ENCODE assay signal across 11 cellular contexts in genomic region chr17:76697702-76698465, GRCh38. TPM values are rescaled to one million over a fixed set of nuclear protein-coding genes. Genes with fewer than 3 reads are reported as not detected.
A peak's percentile ranks its signal among the peaks of the same experiment; 100 is the strongest.
DNase-seq lines count a peak whose midpoint lies in the region; ATAC-seq and TF ChIP-seq lines count a peak whose summit lies in the region.
"Had no signal": no experiment of that assay in that cellular context is flagged by ENCODE, and none has a peak within 500 bp of the region (broad histone marks: within the 10 kb centered on the region; RNA-seq: fewer than 3 reads in every experiment).

No MANE protein-coding gene starts in this region.

- TF ChIP-seq CTCF in neural progenitor cell (IDR thresholded peaks at IDR 0.05) = peak; percentile 5
- TF ChIP-seq CTCF in omental fat pad (IDR thresholded peaks at IDR 0.05) = no peak

- H3K4me3 ChIP-seq in esophagus (ENCODE audit: low read depth in 1 of 2, low read length in 2 of 2) (no peak overlapping the region), neural progenitor cell (peak overlapping the region; percentile 23)

- peak overlapping the region; percentile 68 for H3K4me2 ChIP-seq in neural progenitor cell

- no peaks in the 10 kb centered on the region for H3K27me3 ChIP-seq in esophagus (ENCODE audit: control insufficient read depth in 1 of 2, insufficient read depth in 2 of 2, low read length in 2 of 2)
- H3K27me3 ChIP-seq in neural progenitor cell = no peaks in the 10 kb centered on the region

- peak overlapping the region; percentile 88 for H3K27ac Mint-ChIP-seq in neural progenitor cell

- peaks cover 64% of the 10 kb centered on the region for H3K4me1 Mint-ChIP-seq in neural progenitor cell

- H3K9ac ChIP-seq in neural progenitor cell = no peak overlapping the region

- H2AFZ ChIP-seq in neural progenitor cell (replicated peaks) = peak overlapping the region; percentile 31

- H3K27ac ChIP-seq in esophagus (ENCODE audit: low read depth in 2 of 2, low read length in 1 of 2) (peak overlapping the region; percentile 52 to 73), neural progenitor cell (peak overlapping the region; percentile 57)

- H3K9me3 ChIP-seq in esophagus (ENCODE audit: control insufficient read depth in 2 of 2, insufficient read depth in 1 of 2, low read depth in 1 of 2, low read length in 1 of 2) (no peaks in the 10 kb centered on the region), neural progenitor cell (ENCODE audit: low read depth) (no peaks in the 10 kb centered on the region)

- 49 to 57% methylated on average over 17 of the region's 17 CpGs for WGBS in esophagus, 2 donors

- peaks cover 7% of the 10 kb centered on the region for H3K27me3 Mint-ChIP-seq in neural progenitor cell (ENCODE audit: insufficient read depth, low read depth)

- H3K36me3 Mint-ChIP-seq in neural progenitor cell = peaks cover 2% of the 10 kb centered on the region

- ATAC-seq in omental fat pad (ENCODE audit: low FRiP score) = no peak

- H3K4me1 ChIP-seq in esophagus (ENCODE audit: control insufficient read depth in 2 of 2, insufficient read depth in 2 of 2, low read length in 1 of 2) (peaks cover 13 to 28% of the 10 kb centered on the region in 2 donors), neural progenitor cell (peaks cover 46% of the 10 kb centered on the region)

- DNase-seq in D341Med (ENCODE audit: low spot score) (peak; percentile 74), NCI-H510A treated with DMSO at 0.1 percent for 48 hours (lab: John Stamatoyannopoulos, UW) (peak; percentile 53), neural progenitor cell (ENCODE audit: low spot score) (peak; percentile 91), omental fat pad (ENCODE audit: low spot score) (no peak), NCI-H446 treated with DMSO at 0.1 percent for 48 hours (lab: John Stamatoyannopoulos, UW) (no peak), T-helper 9 cell (no peak)
- no peak for DNase-seq in NK-92 treated with Interleukin-12 subunit alpha and Interleukin-12 subunit beta, amount 100 ng/mL, for 24 hours (lab: John Stamatoyannopoulos, UW)
- DNase-seq: activated CD4-positive, alpha-beta T cell treated with anti-CD3 and anti-CD28 coated beads, Interleukin-2, amount 50 U/mL, for 1 hour; HCEC 1CT; NCI-H1930 had no signal

- peaks cover 28% of the 10 kb centered on the region for H3F3A ChIP-seq in neural progenitor cell (ENCODE audit: low read depth)

- H3K4me3 Mint-ChIP-seq in neural progenitor cell = peak overlapping the region; percentile 3

- peaks cover 20% of the 10 kb centered on the region for H3K79me2 ChIP-seq in neural progenitor cell (ENCODE audit: low read depth)

- peaks cover 18% of the 10 kb centered on the region for H4K20me1 ChIP-seq in neural progenitor cell (ENCODE audit: low read depth)

- H3K36me3 ChIP-seq in esophagus (ENCODE audit: control insufficient read depth in 2 of 2, insufficient read depth in 2 of 2, low read length in 1 of 2) (no peaks in the 10 kb centered on the region), neural progenitor cell (no peaks in the 10 kb centered on the region)

- no peaks in the 10 kb centered on the region for H3K9me3 Mint-ChIP-seq in neural progenitor cell

RNA-seq across cellular contexts. Expression of gene MXRA7, which starts 12.9 kb away (rescaled TPM):
- 10 to 100 TPM; 10.0 to 54.0 TPM for polyA plus RNA-seq in esophagus
- total RNA-seq in neural progenitor cell (ENCODE audit: low replicate concordance) = 54.6 and 55.4 TPM in 2 replicates
- total RNA-seq in omental fat pad = 100 to 1,000 TPM; 150 to 231 (median 194) TPM

RNA-seq across cellular contexts. Expression of gene JMJD6, which starts 28.5 kb away (rescaled TPM):
- polyA plus RNA-seq in esophagus = 10 to 100 TPM; 18.3 to 21.9 TPM
- total RNA-seq in neural progenitor cell (ENCODE audit: low replicate concordance) (8.7 and 11.6 TPM in 2 replicates), omental fat pad (10 to 100 TPM; 17.7 to 40.4 (median 30.4) TPM)

RNA-seq across cellular contexts. Expression of gene METTL23, which starts 28.8 kb away (rescaled TPM):
- polyA plus RNA-seq in esophagus = 10 to 100 TPM; 22.9 to 24.0 TPM
- 38.1 and 40.4 TPM in 2 replicates for total RNA-seq in neural progenitor cell (ENCODE audit: low replicate concordance)
- 10 to 100 TPM; 13.6 to 30.2 (median 26.9) TPM for total RNA-seq in omental fat pad

RNA-seq across cellular contexts. Expression of gene SRSF2, which starts 39.2 kb away (rescaled TPM):
- 100 to 1,000 TPM; 152 to 242 TPM for polyA plus RNA-seq in esophagus
- total RNA-seq in neural progenitor cell (ENCODE audit: low replicate concordance) = 329 and 333 TPM in 2 replicates
- total RNA-seq in omental fat pad = 100 to 1,000 TPM; 208 to 463 (median 244) TPM

RNA-seq across cellular contexts. Expression of gene MFSD11, which starts 40.0 kb away (rescaled TPM):
- 10 to 100 TPM; 11.3 to 15.4 TPM for polyA plus RNA-seq in esophagus
- total RNA-seq in neural progenitor cell (ENCODE audit: low replicate concordance) (22.5 and 25.7 TPM in 2 replicates), omental fat pad (10 to 100 TPM; 17.9 to 38.9 (median 26.3) TPM)

Comparison
In these comparisons a context has a peak if more than half of its experiments do, and no peak if none do; other contexts are left out.
1. DNase-seq: peak in D341Med (single experiment), NCI-H510A treated with DMSO at 0.1 percent for 48 hours (single experiment) and neural progenitor cell (single experiment); none in omental fat pad (single experiment), NCI-H446 treated with DMSO at 0.1 percent for 48 hours (single experiment), NK-92 treated with Interleukin-12 subunit alpha and Interleukin-12 subunit beta, amount 100 ng/mL, for 24 hours (single experiment) and T-helper 9 cell (single experiment).